Comparison of ENCODE assay signal across 8 cellular contexts in the genomic region with DNA sequence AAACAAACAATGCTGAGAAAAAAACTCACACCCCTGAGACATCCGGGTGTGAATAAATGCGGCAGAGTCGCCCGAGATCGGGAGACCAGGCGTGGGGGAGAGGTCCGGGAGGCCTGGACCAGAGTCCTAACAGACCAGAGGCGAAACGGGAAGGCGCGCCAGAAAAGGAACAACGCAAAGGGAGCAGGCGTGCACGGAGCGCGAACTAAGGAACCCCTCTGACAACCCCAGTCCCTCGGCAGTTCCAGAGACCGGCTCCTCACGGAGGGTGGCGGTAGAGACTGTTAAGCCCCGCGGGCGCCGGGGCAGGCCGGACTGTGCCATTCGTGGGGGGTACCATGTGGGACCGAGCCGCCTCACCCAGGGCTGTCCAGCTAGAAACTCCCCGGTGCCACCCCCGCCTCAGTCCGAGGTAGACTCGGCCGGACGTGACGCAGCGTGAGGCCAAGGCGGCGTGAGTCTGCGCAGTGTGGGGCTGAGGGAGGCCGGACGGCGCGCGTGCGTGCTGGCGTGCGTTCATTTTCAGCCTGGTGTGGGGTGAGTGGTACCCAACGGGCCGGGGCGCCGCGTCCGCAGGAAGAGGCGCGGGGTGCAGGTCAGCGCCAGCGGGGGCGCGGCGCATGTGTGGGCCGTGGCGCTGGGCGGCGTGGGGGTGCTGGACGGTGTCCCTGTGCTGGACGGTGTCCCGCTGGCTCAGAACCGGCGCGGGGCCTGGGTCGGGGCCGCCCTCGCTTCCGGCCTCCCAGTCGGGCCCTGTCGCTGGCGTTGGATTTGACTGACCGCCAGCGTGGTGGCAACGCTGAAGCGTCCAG. TPM values are rescaled to one million over a fixed set of nuclear protein-coding genes. Genes with fewer than 3 reads are reported as not detected.
A peak's percentile ranks its signal among the peaks of the same experiment; 100 is the strongest.
DNase-seq lines count a peak whose midpoint lies in the region; ATAC-seq, FAIRE-seq and TF ChIP-seq lines count a peak whose summit lies in the region.

A gene (plus strand): TSS at position 513 of the 812 bp plus-strand sequence. CDS start 1,075 bp downstream, outside the sequence.

- no peaks in the 10 kb centered on the region for H3K9me3 ChIP-seq in CD4-positive, alpha-beta T cell (ENCODE audit: control insufficient read depth, low read length)
- no peaks in the 10 kb centered on the region for H3K9me3 ChIP-seq in HepG2 (ENCODE audit: low read length)

- peak within 1 kb of the TSS; percentile 98 for H3K27ac Mint-ChIP-seq in CD4-positive, alpha-beta T cell

- peak within 1 kb of the TSS; percentile 83 to 95 (median 88) for H3K4me3 ChIP-seq in HepG2 (replicated peaks in 1 of 3; ENCODE audit: insufficient read depth in 1 of 3, low read depth in 2 of 3, low read length in 3 of 3)

- intact Hi-C loops in CD4-positive, alpha-beta T cell (cut with DNase I, micrococcal nuclease), result loop anchor here (2.0 to 10.0 kb wide), 4 partner anchors 65 to 1179 kb away; a partner anchor contains a TSS
- intact Hi-C loops in HepG2 (cut with micrococcal nuclease; ENCODE audit: unreplicated experiment), result no loop called here

- ATAC-seq in CD4-positive, alpha-beta T cell (ENCODE audit: poor library complexity), result peak; percentile 95
- ATAC-seq in GM19397 (IDR thresholded peaks at IDR 0.05; ENCODE audit: unreplicated experiment) (peak; percentile 93), HG03571 (IDR thresholded peaks at IDR 0.05; ENCODE audit: unreplicated experiment) (peak; percentile 93), HepG2 (peak; percentile 99)

- POLR2A ChIA-PET in CD4-positive, alpha-beta T cell (lab: Charles Lee), result interaction anchor here (0.5 to 2.4 kb wide), 8 partner anchors 12 to 1573 kb away, joined by 3 to 13 read pairs (median 6); a partner anchor contains a TSS
- POLR2A ChIA-PET in HepG2 (lab: Yijun Ruan, JAX), result interaction anchor here (0.6 to 2.2 kb wide), 8 partner anchors 9 to 856 kb away, joined by 3 to 15 read pairs (median 4); a partner anchor contains a TSS

- TF ChIP-seq EP300 in HepG2 (IDR thresholded peaks at IDR 0.05; ENCODE audit: low read depth in 2 of 2, low read length in 2 of 2), result no peak
- TF ChIP-seq EP300 in HepG2 (CRISPR knock-in tag; IDR thresholded peaks at IDR 0.05; ENCODE audit: borderline replicate concordance), result no peak

- TF ChIP-seq POLR2A in HepG2 (IDR thresholded peaks at IDR 0.05; ENCODE audit: insufficient read depth in 1 of 2, low read depth in 2 of 2, low read length in 2 of 2), result peak; percentile 92 to 96

- H2AFZ ChIP-seq in HepG2 (ENCODE audit: low read length), result peak within 1 kb of the TSS; percentile 48

- peak; percentile 89 for FAIRE-seq in HepG2 (lab: Jason Lieb, UNC)

- H3K9me3 Mint-ChIP-seq in CD4-positive, alpha-beta T cell, result no peaks in the 10 kb centered on the region

- H3K27ac ChIP-seq in CD4-positive, alpha-beta T cell (ENCODE audit: low read depth, low read length), result peak within 1 kb of the TSS; percentile 94
- H3K27ac ChIP-seq in HepG2 (ENCODE audit: extremely low read length, insufficient read depth, low read length), result peak within 1 kb of the TSS; percentile 76

- H4K20me1 ChIP-seq in HepG2 (ENCODE audit: insufficient read depth, low read length), result no peaks in the 10 kb centered on the region

- peaks cover 52% of the 10 kb centered on the region for H3K4me1 ChIP-seq in HepG2 (ENCODE audit: insufficient read depth, low read length)

- BruUV-seq in HepG2 (replicated peaks; lab: Mats Ljungman, UMichigan), result no TSS peak

- no peaks in the 10 kb centered on the region for H3K27me3 ChIP-seq in CD4-positive, alpha-beta T cell (ENCODE audit: control insufficient read depth, insufficient read depth, low read length)
- H3K27me3 ChIP-seq in HepG2 (ENCODE audit: control insufficient read depth in 1 of 2, insufficient read depth in 2 of 2, low read length in 2 of 2), result no peaks in the 10 kb centered on the region

- H3K36me3 ChIP-seq in HepG2 (replicated peaks in 1 of 2; ENCODE audit: control insufficient read depth in 1 of 2, insufficient read depth in 2 of 2, low read length in 2 of 2), result peaks cover 5 to 25% of the 10 kb centered on the region in 2 experiments

- DNase-seq in CD4-positive, alpha-beta T cell, result peak; percentile 99 to 100 (median 99)
- DNase-seq in NCI-H774 (lab: John Stamatoyannopoulos, UW) (peak; percentile 91), dermis blood vessel endothelial cell (peak; percentile 100), HepG2 (ENCODE audit: low spot score) (peak; percentile 96)
- peak; percentile 100 for DNase-seq in activated CD4-positive, alpha-beta T cell treated with anti-CD3 and anti-CD28 coated beads, Interleukin-2, amount 50 U/mL, for 4 hours
- peak; percentile 100 for DNase-seq in stimulated activated CD4-positive, alpha-beta T cell treated with anti-CD3 and anti-CD28 coated beads, Interleukin-4, amount 100 ng/mL, for 1 hour

- H3K9ac ChIP-seq in HepG2 (ENCODE audit: insufficient read depth, low read depth, low read length), result peak within 1 kb of the TSS; percentile 89

- CTCF ChIA-PET in CD4-positive, alpha-beta T cell (lab: Charles Lee), result interaction anchor here (0.5 to 1.7 kb wide), 3 partner anchors 13 to 57 kb away, joined by 3 to 5 read pairs (median 3); no protein-coding TSS in a partner anchor
- CTCF ChIA-PET in HepG2 (lab: Yijun Ruan, JAX; ENCODE audit: low intra/inter-chr PET ratio, low total read pairs), result interaction anchor here (1.6 kb wide), 1 partner anchor 390 kb away, joined by 4 read pairs; no protein-coding TSS in a partner anchor

- peak; percentile 57 for TF ChIP-seq CTCF in CD4-positive, alpha-beta T cell (IDR thresholded peaks at IDR 0.05)
- TF ChIP-seq CTCF in HepG2 (CRISPR knock-in tag; IDR thresholded peaks at IDR 0.05), result peak; percentile 77

- no peaks in the 10 kb centered on the region for H3K27me3 Mint-ChIP-seq in CD4-positive, alpha-beta T cell

- 0% methylated on average over 23 of the region's 81 CpGs for WGBS in HepG2 (ENCODE audit: low lambda C conversion rate)

- peaks cover 39% of the 10 kb centered on the region for H3K79me2 ChIP-seq in HepG2 (ENCODE audit: insufficient read depth, low read length)

- H3K36me3 Mint-ChIP-seq in CD4-positive, alpha-beta T cell (ENCODE audit: low read depth), result peaks cover 53% of the 10 kb centered on the region

- peak within 1 kb of the TSS; percentile 99 for H3K4me3 Mint-ChIP-seq in CD4-positive, alpha-beta T cell

- peaks cover 78% of the 10 kb centered on the region for H3K4me1 Mint-ChIP-seq in CD4-positive, alpha-beta T cell (ENCODE audit: low read depth)

- peak within 1 kb of the TSS; percentile 81 for H3K4me2 ChIP-seq in HepG2 (ENCODE audit: low read depth, low read length)

- TF ChIP-seq RAD21 in HepG2 (CRISPR knock-in tag; IDR thresholded peaks at IDR 0.05), result peak; percentile 52

- in situ Hi-C loops in HepG2 (cut with HindIII; ENCODE audit: extremely low pct_ligation_motif_present, low pct_unique_long_range_greater_than_20kb), result no loop called here

TF ChIP-seq in HepG2, 621 proteins besides CTCF, POLR2A, EP300 and RAD21 (continues in another document):
- TF ChIP-seq RAD51 (IDR thresholded peaks at IDR 0.05; ENCODE audit: borderline replicate concordance) (no peak), ZBTB38 (CRISPR knock-in tag; IDR thresholded peaks at IDR 0.05) (peak; percentile 92; the same call in 1 of the 2 replicates), HHEX (CRISPR knock-in tag; IDR thresholded peaks at IDR 0.05) (no peak), ZNF619 (CRISPR knock-in tag; IDR thresholded peaks at IDR 0.05) (peak; percentile 99), SRSF9 (IDR thresholded peaks at IDR 0.05; ENCODE audit: borderline replicate concordance, insufficient read depth, low read depth, low read length, poor library complexity, severe bottlenecking) (no peak), HOXA3 (CRISPR knock-in tag; IDR thresholded peaks at IDR 0.05) (peak; percentile 78), MATR3 (CRISPR knock-in tag; IDR thresholded peaks at IDR 0.05) (no peak), ZBTB8A (CRISPR knock-in tag; IDR thresholded peaks at IDR 0.05; ENCODE audit: borderline replicate concordance, low read depth) (no peak; the same call in 1 of the 2 replicates), KLF9 (CRISPR knock-in tag; IDR thresholded peaks at IDR 0.05; ENCODE audit: low read depth) (no peak)
- TF ChIP-seq, protein P1, sequence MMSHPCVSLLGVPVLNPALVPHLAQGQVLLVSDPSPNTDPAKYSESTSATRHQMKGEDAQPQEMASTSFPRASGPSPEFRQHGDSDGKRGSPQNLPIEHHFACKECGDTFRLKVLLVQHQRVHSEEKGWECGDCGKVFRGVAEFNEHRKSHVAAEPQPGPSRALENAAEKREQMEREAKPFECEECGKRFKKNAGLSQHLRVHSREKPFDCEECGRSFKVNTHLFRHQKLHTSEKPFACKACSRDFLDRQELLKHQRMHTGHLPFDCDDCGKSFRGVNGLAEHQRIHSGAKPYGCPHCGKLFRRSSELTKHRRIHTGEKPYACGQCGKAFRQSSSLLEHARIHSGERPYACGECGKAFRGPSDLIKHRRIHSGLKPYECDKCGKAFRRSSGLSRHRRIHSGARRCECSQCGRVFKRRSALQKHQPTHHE (CRISPR knock-in tag; IDR thresholded peaks at IDR 0.05; ENCODE audit: borderline replicate concordance), result peak; percentile 61; the same call in 1 of the 2 replicates

RNA-seq across cellular contexts. Expression of the gene that starts here (rescaled TPM):
- total RNA-seq in CD4-positive, alpha-beta T cell, result 10 to 100 TPM; 57.7 to 62.4 TPM
- total RNA-seq in dermis blood vessel endothelial cell (226 and 230 TPM in 2 replicates), HepG2 (2016; rRNA removed; fragmentation: Illumina TruSeq; extraction: Trizol) (296 and 409 TPM in 2 replicates)
- 134 and 137 TPM in 2 replicates for total RNA-seq in HepG2 (2016; cell fraction: cytosol; rRNA removed; fragmentation: Illumina TruSeq; extraction: Trizol; ENCODE audit: low read depth)
- 293 and 390 TPM in 2 replicates for total RNA-seq in HepG2 (2016; cell fraction: insoluble cytoplasmic fraction; rRNA removed; fragmentation: Illumina TruSeq; extraction: Trizol)
- total RNA-seq in HepG2 (2016; cell fraction: membrane; rRNA removed; fragmentation: Illumina TruSeq; extraction: Trizol), result 183 and 197 TPM in 2 replicates
- 97.3 and 108 TPM in 2 replicates for total RNA-seq in HepG2 (2016; cell fraction: nucleus; rRNA removed; fragmentation: Illumina TruSeq; extraction: Trizol)
- polyA plus RNA-seq in HepG2 (2011; rRNA removed), result 160 and 212 TPM in 2 replicates
- polyA plus RNA-seq in HepG2 (2011; cell fraction: cytosol; rRNA removed), result 157 and 186 TPM in 2 replicates
- 39.0 and 44.4 TPM in 2 replicates for polyA plus RNA-seq in HepG2 (2011; cell fraction: nucleus; rRNA removed)
- 232 and 305 TPM in 2 replicates for polyA plus RNA-seq in HepG2 (2012)
- polyA plus RNA-seq in HepG2 (2016; cell fraction: cytosol; fragmentation: Illumina TruSeq; extraction: Trizol; ENCODE audit: low read depth), result 218 and 228 TPM in 2 replicates
- polyA plus RNA-seq in HepG2 (2016; cell fraction: insoluble cytoplasmic fraction; fragmentation: Illumina TruSeq; extraction: Trizol; ENCODE audit: low read depth), result 522 and 557 TPM in 2 replicates
- polyA plus RNA-seq in HepG2 (2016; cell fraction: membrane; fragmentation: Illumina TruSeq; extraction: Trizol; ENCODE audit: low read depth), result 199 and 221 TPM in 2 replicates
- 223 and 234 TPM in 2 replicates for polyA plus RNA-seq in HepG2 (2016; cell fraction: nucleus; fragmentation: Illumina TruSeq; extraction: Trizol; ENCODE audit: insufficient read depth, low read depth)
- 24.0 and 53.8 TPM in 2 replicates for polyA minus RNA-seq in HepG2 (2011; rRNA and poly(A)+ RNA removed; ENCODE audit: low replicate concordance)
- polyA minus RNA-seq in HepG2 (2011; cell fraction: cytosol; rRNA and poly(A)+ RNA removed), result 52.3 and 53.9 TPM in 2 replicates
- polyA minus RNA-seq in HepG2 (2011; cell fraction: nucleus; rRNA and poly(A)+ RNA removed), result 28.7 and 42.4 TPM in 2 replicates

Comparison
In these comparisons a context has a peak if more than half of its experiments do, and no peak if none do; other contexts are left out.
1. Peak in every context shown above with its lines: DNase-seq, ATAC-seq, H3K4me3 ChIP-seq and H3K27ac ChIP-seq.